ENCODE assay signal across 20 cellular contexts in genomic region chr2:7539760-7540159, GRCh38.
A peak's percentile ranks its signal among the peaks of the same experiment; 100 is the strongest.
DNase-seq lines count a peak whose midpoint lies in the region; TF ChIP-seq lines count a peak whose summit lies in the region.
"Had no signal": no experiment of that assay in that cellular context is flagged by ENCODE, and none has a peak within 500 bp of the region (broad histone marks: within the 10 kb centered on the region; RNA-seq: fewer than 3 reads in every experiment).

No MANE protein-coding gene starts in this region.

- H4K91ac ChIP-seq in mesenchymal stem cell (ENCODE audit: low read length), result no peak overlapping the region

- H3K27me3 ChIP-seq in BLaER1, result no peaks in the 10 kb centered on the region
- H3K27me3 ChIP-seq in mesenchymal stem cell (ENCODE audit: control insufficient read depth in 1 of 2, insufficient read depth in 1 of 2, low read length in 2 of 2), result no peaks in the 10 kb centered on the region
- H3K27me3 ChIP-seq: testis had no signal

- H3K9ac ChIP-seq in BLaER1 (no peak overlapping the region), mesenchymal stem cell (ENCODE audit: low read length) (no peak overlapping the region)

- H2BK5ac ChIP-seq in mesenchymal stem cell (ENCODE audit: low read depth, low read length, poor library complexity, severe bottlenecking), result no peak overlapping the region

- CTCF ChIA-PET in AG04449 (lab: Yijun Ruan, JAX), result no interaction called here

- POLR2A ChIA-PET in AG04449 (lab: Yijun Ruan, JAX), result interaction anchor here (0.7 kb wide), 1 partner anchor 19 kb away, joined by 3 read pairs; no protein-coding TSS in a partner anchor

- H3K4me2 ChIP-seq in BLaER1, result 0 out of 2 replicates have a peak overlapping the region, but pooled peaks have one; percentile 24
- H3K4me2 ChIP-seq in mesenchymal stem cell (ENCODE audit: low read length, poor library complexity, severe bottlenecking), result no peak overlapping the region

- H3K27ac ChIP-seq in BLaER1, result no peak overlapping the region
- peak overlapping the region; percentile 75 for H3K27ac ChIP-seq in mesenchymal stem cell (ENCODE audit: low read length, poor library complexity, severe bottlenecking)
- H3K27ac ChIP-seq: heart right ventricle, testis had no signal

- H3K4me1 ChIP-seq in BLaER1, result peaks cover 8% of the 10 kb centered on the region; the same call in 1 of the 2 replicates
- peaks cover 4% of the 10 kb centered on the region for H3K4me1 ChIP-seq in mesenchymal stem cell (ENCODE audit: control insufficient read depth, insufficient read depth, low read depth, low read length)
- H3K4me1 ChIP-seq: heart right ventricle, testis had no signal

- H2BK15ac ChIP-seq in mesenchymal stem cell (ENCODE audit: low read depth, poor library complexity, severe bottlenecking), result no peak overlapping the region

- DNase-seq in AG04449 (ENCODE audit: low read depth, low spot score) (peak; percentile 59), amniotic stem cell (lab: John Stamatoyannopoulos, UW) (peak; percentile 23), mesenchymal stem cell (peak; percentile 63), GM19240 (ENCODE audit: insufficient read length, low spot score) (no peak), SIG-M5 (lab: John Stamatoyannopoulos, UW) (no peak), EL (no peak)
- no peak for DNase-seq in stimulated activated CD4-positive, alpha-beta T cell treated with anti-CD3 and anti-CD28 coated beads, Interleukin-12 subunit alpha, Interleukin-12 subunit beta, amount 100 ng/mL, for 4 hours
- DNase-seq: activated CD4-positive, alpha-beta T cell treated with anti-CD3 and anti-CD28 coated beads for 1 hour; activated naive CD8-positive, alpha-beta T cell treated with anti-CD3 and anti-CD28 coated beads, Interleukin-2, amount 10 ng/mL, durations not matched to agents 7 days and 5 days; activated T-cell treated with anti-CD3 and anti-CD28 coated beads for 4 hours; endodermal cell; GF-D8; heart right ventricle; natural killer cell; NCI-H526 treated with DMSO at 0.1 percent for 48 hours; small intestine; T1000; testis had no signal

- no peak overlapping the region for H3K14ac ChIP-seq in mesenchymal stem cell (ENCODE audit: low read length in 2 of 2)

- H3K36me3 ChIP-seq in BLaER1 (no peaks in the 10 kb centered on the region), mesenchymal stem cell (ENCODE audit: control insufficient read depth in 1 of 2, insufficient read depth in 2 of 2, low read depth in 1 of 2, low read length in 2 of 2) (no peaks in the 10 kb centered on the region)
- H3K36me3 ChIP-seq: heart right ventricle had no signal

- H2BK12ac ChIP-seq in mesenchymal stem cell (ENCODE audit: low read length in 2 of 2), result no peak overlapping the region

- H3K4me3 ChIP-seq in AG04449 (ENCODE audit: low read depth, low read length) (no peak overlapping the region), BLaER1 (no peak overlapping the region), mesenchymal stem cell (ENCODE audit: insufficient read depth in 1 of 2, low read depth in 1 of 2, low read length in 2 of 2) (no peak overlapping the region)
- H3K4me3 ChIP-seq: GM12878, heart right ventricle, testis had no signal

- H2BK120ac ChIP-seq in mesenchymal stem cell (ENCODE audit: low read depth, low read length), result no peak overlapping the region

- WGBS in mesenchymal stem cell, result 94% methylated on average over 4 of the region's 5 CpGs

- H3K9me3 ChIP-seq in BLaER1 (no peaks in the 10 kb centered on the region), mesenchymal stem cell (ENCODE audit: control insufficient read depth, low read length) (no peaks in the 10 kb centered on the region)
- H3K9me3 ChIP-seq: testis had no signal

- H3K23ac ChIP-seq in mesenchymal stem cell (ENCODE audit: low read length in 2 of 2), result no peak overlapping the region

- no peak overlapping the region for H2AK5ac ChIP-seq in mesenchymal stem cell (ENCODE audit: low read length, severe bottlenecking)

- no peak overlapping the region for H3K4ac ChIP-seq in mesenchymal stem cell (ENCODE audit: low read depth in 1 of 2, low read length in 2 of 2)

- no peak for TF ChIP-seq CTCF in AG04449 (IDR thresholded peaks at IDR 0.05; ENCODE audit: insufficient read depth, low read length, missing control alignments)

- H2AFZ ChIP-seq in mesenchymal stem cell (ENCODE audit: low read depth, low read length), result no peak overlapping the region

- no peaks in the 10 kb centered on the region for H4K20me1 ChIP-seq in BLaER1

- H3K18ac ChIP-seq in mesenchymal stem cell (ENCODE audit: low read depth in 1 of 2, low read length in 2 of 2), result no peak overlapping the region

- no peaks in the 10 kb centered on the region for H3K79me1 ChIP-seq in mesenchymal stem cell (replicated peaks; ENCODE audit: low read length, poor library complexity, severe bottlenecking)

- no peak overlapping the region for H4K8ac ChIP-seq in mesenchymal stem cell (ENCODE audit: low read length)

Comparison
In these comparisons a context has a peak if more than half of its experiments do, and no peak if none do; other contexts are left out.
1. DNase-seq: peak in AG04449 (single experiment), amniotic stem cell (single experiment) and mesenchymal stem cell (single experiment); none in GM19240 (single experiment), SIG-M5 (single experiment), stimulated activated CD4-positive, alpha-beta T cell treated with anti-CD3 and anti-CD28 coated beads, Interleukin-12 subunit alpha, Interleukin-12 subunit beta, amount 100 ng/mL, for 4 hours (single experiment) and EL (single experiment).